Comparison of ENCODE assay signal across 16 cellular contexts in genomic region chr3:126153695-126154360, GRCh38. TPM values are rescaled to one million over a fixed set of nuclear protein-coding genes. Genes with fewer than 3 reads are reported as not detected.
"Had no signal": no experiment of that assay in that cellular context is flagged by ENCODE, and none has a peak within 500 bp of the region (broad histone marks: within the 10 kb centered on the region; RNA-seq: fewer than 3 reads in every experiment).

No MANE protein-coding gene starts in this region.

- H3K9me3 ChIP-seq: body of pancreas, pancreas, testis had no signal

- H3K4me1 ChIP-seq: pancreas, testis had no signal

- H3K4me1 Mint-ChIP-seq: central memory CD8-positive, alpha-beta T cell; nephron; stimulated activated naive CD8-positive, alpha-beta T cell treated with anti-CD3 and anti-CD28 coated beads, Interleukin-15, amount 100 ng/mL, for 72 hours had no signal

- ATAC-seq: activated CD4-positive, CD25-positive, alpha-beta regulatory T cell treated with anti-CD3 and anti-CD28 coated beads, Interleukin-2, amount 50 U/mL, for 24 hours; activated naive CD4-positive, alpha-beta T cell treated with anti-CD3 and anti-CD28 coated beads, Interleukin-2, amount 50 U/mL, for 72 hours; body of pancreas; effector memory CD8-positive, alpha-beta T cell; left cardiac atrium; stimulated activated naive CD8-positive, alpha-beta T cell treated with anti-CD3 and anti-CD28 coated beads, Interleukin-15, amount 100 ng/mL, for 72 hours; T-helper 17 cell had no signal

- H3K4me3 Mint-ChIP-seq: activated CD8-positive, alpha-beta T cell treated with anti-CD3 and anti-CD28 coated beads, Interleukin-2, amount 10 ng/mL, durations not matched to agents 7 days and 5 days; central memory CD8-positive, alpha-beta T cell; dendritic cell treated with granulocyte-macrophage colony-stimulating factor and Interleukin-4, amounts not matched to agents 40 ng/mL and 50 ng/mL, for 4 days; effector memory CD8-positive, alpha-beta T cell; nephron; stimulated activated naive CD8-positive, alpha-beta T cell treated with anti-CD3 and anti-CD28 coated beads, Interleukin-15, amount 100 ng/mL, for 72 hours; T-helper 17 cell had no signal

- H3K27me3 ChIP-seq: body of pancreas, pancreas, testis had no signal

- H3K4me3 ChIP-seq: body of pancreas, pancreas, testis had no signal

- H3K27ac ChIP-seq: body of pancreas, pancreas, testis had no signal

- H3K27ac Mint-ChIP-seq: activated CD8-positive, alpha-beta T cell treated with anti-CD3 and anti-CD28 coated beads, Interleukin-2, amount 10 ng/mL, durations not matched to agents 7 days and 5 days; activated naive CD4-positive, alpha-beta T cell treated with anti-CD3 and anti-CD28 coated beads, Interleukin-2, amount 50 U/mL, for 72 hours; dendritic cell treated with granulocyte-macrophage colony-stimulating factor and Interleukin-4, amounts not matched to agents 40 ng/mL and 50 ng/mL, for 4 days; effector memory CD8-positive, alpha-beta T cell; nephron; stimulated activated naive CD8-positive, alpha-beta T cell treated with anti-CD3 and anti-CD28 coated beads, Interleukin-15, amount 100 ng/mL, for 72 hours; T-helper 17 cell had no signal

- H3K9me3 Mint-ChIP-seq: activated naive CD4-positive, alpha-beta T cell treated with anti-CD3 and anti-CD28 coated beads, Interleukin-2, amount 50 U/mL, for 72 hours; central memory CD8-positive, alpha-beta T cell; dendritic cell treated with granulocyte-macrophage colony-stimulating factor and Interleukin-4, amounts not matched to agents 40 ng/mL and 50 ng/mL, for 4 days; effector memory CD8-positive, alpha-beta T cell; nephron had no signal

- H3K27me3 Mint-ChIP-seq: central memory CD8-positive, alpha-beta T cell; dendritic cell treated with granulocyte-macrophage colony-stimulating factor and Interleukin-4, amounts not matched to agents 40 ng/mL and 50 ng/mL, for 4 days had no signal

- DNase-seq: activated CD8-positive, alpha-beta T cell treated with anti-CD3 and anti-CD28 coated beads, Interleukin-2, amount 10 ng/mL, durations not matched to agents 7 days and 5 days; amniotic stem cell; effector memory CD8-positive, alpha-beta T cell; hippocampal formation; left cardiac atrium; stimulated activated CD4-positive, alpha-beta T cell treated with anti-CD3 and anti-CD28 coated beads, Interleukin-4, amount 100 ng/mL, for 4 hours; stimulated activated naive CD8-positive, alpha-beta T cell treated with anti-CD3 and anti-CD28 coated beads, Interleukin-15, amount 100 ng/mL, for 72 hours; T-helper 17 cell; testis had no signal

- H3K36me3 Mint-ChIP-seq: activated naive CD4-positive, alpha-beta T cell treated with anti-CD3 and anti-CD28 coated beads, Interleukin-2, amount 50 U/mL, for 72 hours had no signal

RNA-seq across cellular contexts. Expression of gene ALDH1L1, which starts 26.6 kb away (rescaled TPM):
- total RNA-seq: activated CD8-positive, alpha-beta T cell treated with anti-CD3 and anti-CD28 coated beads, Interleukin-2, amount 10 ng/mL, durations not matched to agents 7 days and 5 days; T-helper 17 cell had no signal
